Comparison of ENCODE assay signal across 8 cellular contexts in genomic region chr5:83474170-83474796, GRCh38. TPM values are rescaled to one million over a fixed set of nuclear protein-coding genes. Genes with fewer than 3 reads are reported as not detected.
DNase-seq lines count a peak whose midpoint lies in the region; ATAC-seq, FAIRE-seq and TF ChIP-seq lines count a peak whose summit lies in the region.

No MANE protein-coding gene starts in this region.

- H3K36me3 Mint-ChIP-seq in activated CD8-positive, alpha-beta T cell treated with anti-CD3 and anti-CD28 coated beads for 36 hours (ENCODE audit: low read depth): no peaks in the 10 kb centered on the region
- H3K36me3 Mint-ChIP-seq in type B pancreatic cell: peaks cover 6% of the 10 kb centered on the region

- POLR2A ChIA-PET in AG04450 (lab: Yijun Ruan, JAX): interaction anchor here (1.5 to 2.6 kb wide), 4 partner anchors 14 to 113 kb away, joined by 3 to 17 read pairs (median 7); no protein-coding TSS in a partner anchor
- POLR2A ChIA-PET in activated CD8-positive, alpha-beta T cell treated with anti-CD3 and anti-CD28 coated beads for 36 hours (lab: Charles Lee): no interaction called here

- H3K27me3 ChIP-seq in AG04450 (ENCODE audit: control insufficient read depth, insufficient read depth, low read length) (no peaks in the 10 kb centered on the region), esophagus squamous epithelium (peaks cover 0 to 95% (median 13%) of the 10 kb centered on the region in 4 donors), mononuclear cell (ENCODE audit: insufficient read depth, low read length) (peaks cover 73% of the 10 kb centered on the region)

- peak overlapping the region; percentile 30 for H3K27ac Mint-ChIP-seq in activated CD8-positive, alpha-beta T cell treated with anti-CD3 and anti-CD28 coated beads for 36 hours
- peak overlapping the region; percentile 87 for H3K27ac Mint-ChIP-seq in type B pancreatic cell

- TF ChIP-seq POLR2A in esophagus squamous epithelium (IDR thresholded peaks at IDR 0.05): peak in 1 of 4 donors; percentile 42

- FAIRE-seq in GM18507 (lab: Jason Lieb, UNC): peak; percentile 42

- 0 to 1% methylated on average over 24 to 25 of the region's 46 CpGs for WGBS in esophagus squamous epithelium, 2 donors

- H3K4me3 ChIP-seq in AG04450 (ENCODE audit: low read depth, low read length): peak overlapping the region; percentile 92
- H3K4me3 ChIP-seq in esophagus squamous epithelium: peak overlapping the region; percentile 26 to 69 (median 44)
- peak overlapping the region; percentile 67 for H3K4me3 ChIP-seq in mononuclear cell (ENCODE audit: low read length)

- no peak for TF ChIP-seq CTCF in AG04450 (IDR thresholded peaks at IDR 0.05; ENCODE audit: low read depth, low read length)
- TF ChIP-seq CTCF in activated CD8-positive, alpha-beta T cell treated with anti-CD3 and anti-CD28 coated beads for 36 hours (IDR thresholded peaks at IDR 0.05): no peak
- no peak for TF ChIP-seq CTCF in esophagus squamous epithelium (IDR thresholded peaks at IDR 0.05)
- no peak for TF ChIP-seq CTCF in type B pancreatic cell (conservative IDR thresholded peaks at IDR 0.05)

- peaks cover 71% of the 10 kb centered on the region for H3K27me3 Mint-ChIP-seq in activated CD8-positive, alpha-beta T cell treated with anti-CD3 and anti-CD28 coated beads for 36 hours
- H3K27me3 Mint-ChIP-seq in type B pancreatic cell: peaks cover 31% of the 10 kb centered on the region

- intact Hi-C loops in activated CD8-positive, alpha-beta T cell treated with anti-CD3 and anti-CD28 coated beads for 36 hours (cut with micrococcal nuclease): loop anchor here (10.0 kb wide), 1 partner anchor 399 kb away; the partner anchor contains the start of genes TMEM167A and XRCC4
- intact Hi-C loops in esophagus squamous epithelium (cut with DNase I): no loop called here

- peaks cover 31% of the 10 kb centered on the region for H3K4me1 Mint-ChIP-seq in activated CD8-positive, alpha-beta T cell treated with anti-CD3 and anti-CD28 coated beads for 36 hours (ENCODE audit: low read depth)
- peaks cover 27% of the 10 kb centered on the region for H3K4me1 Mint-ChIP-seq in type B pancreatic cell (ENCODE audit: unreplicated experiment)

- peak overlapping the region; percentile 95 for H3K27ac ChIP-seq in AG04450 (ENCODE audit: low read depth, low read length)
- H3K27ac ChIP-seq in esophagus squamous epithelium: peak overlapping the region; percentile 32 to 82 (median 74)

- H3K4me1 ChIP-seq in esophagus squamous epithelium: peaks cover 20 to 46% (median 20%) of the 10 kb centered on the region in 3 donors
- peaks cover 51% of the 10 kb centered on the region for H3K4me1 ChIP-seq in mononuclear cell (ENCODE audit: insufficient read depth, low read length)

- H3K9me3 ChIP-seq in AG04450 (ENCODE audit: control insufficient read depth, insufficient read depth, low read length): no peaks in the 10 kb centered on the region; the same call in 1 of the 2 replicates
- H3K9me3 ChIP-seq in esophagus squamous epithelium: no peaks in the 10 kb centered on the region
- no peaks in the 10 kb centered on the region for H3K9me3 ChIP-seq in mononuclear cell (ENCODE audit: low read depth, low read length)

- ATAC-seq in HG02973 (IDR thresholded peaks at IDR 0.05; ENCODE audit: unreplicated experiment): peak; percentile 45
- ATAC-seq in activated CD8-positive, alpha-beta T cell treated with anti-CD3 and anti-CD28 coated beads for 36 hours: peak; percentile 67

- CTCF ChIA-PET in AG04450 (lab: Charles Lee): interaction anchor here (1.2 kb wide), 1 partner anchor 29 kb away, joined by 4 read pairs; no protein-coding TSS in a partner anchor
- CTCF ChIA-PET in activated CD8-positive, alpha-beta T cell treated with anti-CD3 and anti-CD28 coated beads for 36 hours (lab: Charles Lee): interaction anchor here (1.3 kb wide), 1 partner anchor 833 kb away, joined by 3 read pairs; no protein-coding TSS in a partner anchor

- no peaks in the 10 kb centered on the region for H3K9me3 Mint-ChIP-seq in activated CD8-positive, alpha-beta T cell treated with anti-CD3 and anti-CD28 coated beads for 36 hours
- no peaks in the 10 kb centered on the region for H3K9me3 Mint-ChIP-seq in type B pancreatic cell

- peak; percentile 69 for DNase-seq in AG04450 (ENCODE audit: low read depth, low spot score)
- no peak for DNase-seq in GM18507 (ENCODE audit: extremely low spot score, insufficient read length, low read depth)
- peak; percentile 89 for DNase-seq in NCI-H345 (lab: John Stamatoyannopoulos, UW)
- DNase-seq in activated CD8-positive, alpha-beta T cell treated with anti-CD3 and anti-CD28 coated beads for 36 hours: peak; percentile 60
- DNase-seq in esophagus squamous epithelium (lab: John Stamatoyannopoulos, UW): peak; percentile 8
- peak; percentile 86 for DNase-seq in type B pancreatic cell (ENCODE audit: extremely low spot score, unreplicated experiment)

- peak overlapping the region; percentile 73 for H3K4me3 Mint-ChIP-seq in activated CD8-positive, alpha-beta T cell treated with anti-CD3 and anti-CD28 coated beads for 36 hours
- peak overlapping the region; percentile 99 for H3K4me3 Mint-ChIP-seq in type B pancreatic cell

- H3K36me3 ChIP-seq in esophagus squamous epithelium: no peaks in the 10 kb centered on the region

RNA-seq across cellular contexts. Expression of gene VCAN, which starts 2.7 kb away (rescaled TPM):
- polyA plus RNA-seq in AG04450 (2011; rRNA removed): 148 and 171 TPM in 2 replicates
- 403 and 406 TPM in 2 replicates for polyA minus RNA-seq in AG04450 (2011; rRNA and poly(A)+ RNA removed)
- total RNA-seq in activated CD8-positive, alpha-beta T cell treated with anti-CD3 and anti-CD28 coated beads for 36 hours: not detected
- total RNA-seq in esophagus squamous epithelium (10 to 100 TPM in 1 of 4 donors, 1 to 10 TPM in 2, under 1 TPM in 1; 0.30 to 36.1 (median 7.2) TPM), mononuclear cell (549 TPM), type B pancreatic cell (ENCODE audit: low replicate concordance) (106 and 341 TPM in 2 replicates)
